19 cellular contexts compared by ENCODE assay signal in the genomic region with DNA sequence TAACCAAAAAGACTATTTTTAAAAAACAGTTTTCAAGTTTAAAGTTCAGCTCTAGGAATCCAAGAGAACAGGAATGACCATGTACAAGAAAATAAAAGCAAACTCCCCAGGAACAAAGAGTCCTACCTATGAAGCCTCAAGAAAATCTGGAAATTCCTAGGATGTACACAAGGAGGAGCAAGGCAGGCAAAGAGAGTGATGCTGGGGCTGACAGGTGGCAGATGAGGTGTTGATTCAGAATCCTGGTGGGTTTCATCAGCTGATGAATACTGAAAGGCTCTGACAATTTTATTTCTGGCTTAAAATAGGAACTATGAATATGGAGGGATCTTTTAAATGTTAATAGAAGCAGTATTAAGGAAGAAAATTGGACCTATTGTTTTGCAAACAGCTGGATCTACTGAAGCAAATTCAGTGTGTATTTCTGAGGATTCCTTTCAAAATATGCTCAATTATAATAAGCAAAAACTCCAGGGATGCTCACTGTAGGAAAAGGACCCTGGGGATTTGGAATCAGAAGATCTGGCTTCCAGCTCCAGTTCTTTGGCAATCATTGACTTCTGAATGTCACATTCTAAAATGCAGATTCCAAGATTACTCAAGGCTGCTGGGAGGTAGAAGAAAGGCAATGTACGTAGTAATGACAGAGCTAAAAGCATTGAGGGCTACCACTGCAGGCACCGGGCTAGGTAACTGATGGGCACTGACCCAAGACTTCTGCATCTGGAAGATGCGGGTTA. TPM values are rescaled to one million over a fixed set of nuclear protein-coding genes. Genes with fewer than 3 reads are reported as not detected.
A peak's percentile ranks its signal among the peaks of the same experiment; 100 is the strongest.
DNase-seq lines count a peak whose midpoint lies in the region; ATAC-seq and TF ChIP-seq lines count a peak whose summit lies in the region.
"Had no signal": no experiment of that assay in that cellular context is flagged by ENCODE, and none has a peak within 500 bp of the region (broad histone marks: within the 10 kb centered on the region; RNA-seq: fewer than 3 reads in every experiment).

No MANE protein-coding gene starts in this region.

- no peaks in the 10 kb centered on the region for H3K36me3 Mint-ChIP-seq in Caco-2 (ENCODE audit: insufficient read depth, unreplicated experiment)
- H3K36me3 Mint-ChIP-seq in nephron (ENCODE audit: low read depth): no peaks in the 10 kb centered on the region
- H3K36me3 Mint-ChIP-seq in natural killer cell treated with Interleukin-12 subunit alpha and Interleukin-12 subunit beta and Interleukin-15 and Interleukin-18, amount 100 ng/mL, for 72 hours: no peaks in the 10 kb centered on the region
- H3K36me3 Mint-ChIP-seq: IgD-negative memory B cell; stimulated activated naive B cell treated with anti-CD40 and anti-IgM and Interleukin-4, amounts not matched to agents 10 μg/mL and 1 μg/mL and 100 μg/mL, for 72 hours had no signal

- no peak overlapping the region for H3K4me3 ChIP-seq in Caco-2 (ENCODE audit: low read depth, low read length)
- no peak overlapping the region for H3K4me3 ChIP-seq in Loucy (ENCODE audit: low read length, poor library complexity, severe bottlenecking)
- no peak overlapping the region for H3K4me3 ChIP-seq in colonic mucosa
- H3K4me3 ChIP-seq: gastrocnemius medialis, GM23248, lung had no signal

- H3K4me1 ChIP-seq in Caco-2 (peaks cover 14% of the 10 kb centered on the region; the same call in 1 of the 2 replicates), Loucy (ENCODE audit: insufficient read depth, low read length, poor library complexity, severe bottlenecking) (no peaks in the 10 kb centered on the region), colonic mucosa (no peaks in the 10 kb centered on the region)
- H3K4me1 ChIP-seq: gastrocnemius medialis had no signal

- CTCF ChIA-PET in Caco-2 (lab: Charles Lee): interaction anchor here (1.1 to 1.8 kb wide), 4 partner anchors 10 to 81 kb away, joined by 3 to 5 read pairs (median 4); no protein-coding TSS in a partner anchor

- peak; percentile 43 to 69 for TF ChIP-seq CTCF in Caco-2 (IDR thresholded peaks at IDR 0.05; ENCODE audit: insufficient read depth in 1 of 2, low read depth in 1 of 2, low read length in 1 of 2, severe bottlenecking in 1 of 2, unreplicated experiment in 1 of 2)
- 0 out of 2 replicates have a peak, but pooled peaks have one; percentile 11 for TF ChIP-seq CTCF in Loucy (conservative IDR thresholded peaks at IDR 0.05; ENCODE audit: low read length)
- peak; percentile 29 for TF ChIP-seq CTCF in colonic mucosa (IDR thresholded peaks at IDR 0.05)
- peak; percentile 18 to 36 (median 28) for TF ChIP-seq CTCF in nephron (IDR thresholded peaks at IDR 0.05; ENCODE audit: unreplicated experiment in 3 of 3)

- no peaks in the 10 kb centered on the region for H3K79me2 ChIP-seq in Loucy (ENCODE audit: insufficient read depth, low read length)

- H3K36me3 ChIP-seq in Caco-2 (ENCODE audit: control insufficient read depth, insufficient read depth, low read length) (no peaks in the 10 kb centered on the region), Loucy (ENCODE audit: insufficient read depth, low read length) (no peaks in the 10 kb centered on the region), colonic mucosa (no peaks in the 10 kb centered on the region)
- H3K36me3 ChIP-seq: gastrocnemius medialis had no signal

- H3K27me3 Mint-ChIP-seq in Caco-2 (ENCODE audit: insufficient read depth, unreplicated experiment) (no peaks in the 10 kb centered on the region), nephron (ENCODE audit: low read depth) (peaks cover 9% of the 10 kb centered on the region)
- peaks cover 9 to 18% of the 10 kb centered on the region in 2 donors for H3K27me3 Mint-ChIP-seq in natural killer cell treated with Interleukin-12 subunit alpha and Interleukin-12 subunit beta and Interleukin-15 and Interleukin-18, amount 100 ng/mL, for 72 hours
- H3K27me3 Mint-ChIP-seq: IgD-negative memory B cell had no signal

- BruUV-seq in Caco-2 (replicated peaks; lab: Mats Ljungman, UMichigan): no TSS peak

- H4K20me1 ChIP-seq in Loucy (ENCODE audit: insufficient read depth, low read length, poor library complexity, severe bottlenecking): no peaks in the 10 kb centered on the region

- no peaks in the 10 kb centered on the region for H3K9me2 ChIP-seq in Loucy (replicated peaks; ENCODE audit: low read depth, low read length)

- H3K27ac Mint-ChIP-seq in Caco-2 (ENCODE audit: unreplicated experiment) (peak overlapping the region; percentile 18), nephron (no peak overlapping the region)
- H3K27ac Mint-ChIP-seq in natural killer cell treated with Interleukin-12 subunit alpha and Interleukin-12 subunit beta and Interleukin-15 and Interleukin-18, amount 100 ng/mL, for 72 hours: no peak overlapping the region
- H3K27ac Mint-ChIP-seq: IgD-negative memory B cell; stimulated activated naive B cell treated with anti-CD40 and anti-IgM and Interleukin-4, amounts not matched to agents 10 μg/mL and 1 μg/mL and 100 μg/mL, for 72 hours had no signal

- intact Hi-C loops in Caco-2 (cut with micrococcal nuclease; ENCODE audit: unreplicated experiment) (loop anchor here (1.0 to 10.0 kb wide), 5 partner anchors 28 to 216 kb away; partner anchors contain the start of gene SH3RF2), colonic mucosa (cut with DNase I) (loop anchor here (5.0 kb wide), 1 partner anchor 144 kb away; no protein-coding TSS in a partner anchor)

- no peaks in the 10 kb centered on the region for H3K9me3 ChIP-seq in Caco-2
- no peaks in the 10 kb centered on the region for H3K9me3 ChIP-seq in Loucy (ENCODE audit: insufficient read depth, low read depth, low read length)
- H3K9me3 ChIP-seq in colonic mucosa: no peaks in the 10 kb centered on the region
- H3K9me3 ChIP-seq: gastrocnemius medialis had no signal

- POLR2A ChIA-PET in Caco-2 (lab: Charles Lee): no interaction called here

- H3K9ac ChIP-seq in Loucy (ENCODE audit: low read depth, low read length, poor library complexity, severe bottlenecking): no peak overlapping the region
- H3K9ac ChIP-seq in colonic mucosa (ENCODE audit: low read depth in 2 of 2, low read length in 2 of 2): no peak overlapping the region
- H3K9ac ChIP-seq: GM23248 had no signal

- H3F3A ChIP-seq in Loucy (ENCODE audit: low read depth): no peaks in the 10 kb centered on the region

- DNase-seq in Caco-2 (peak in 1 of 2 experiments; percentile 52), colonic mucosa (no peak), hepatic stellate cell (ENCODE audit: low spot score) (no peak), NCI-H774 (lab: John Stamatoyannopoulos, UW) (no peak)
- DNase-seq in activated CD8-positive, alpha-beta memory T cell treated with anti-CD3 and anti-CD28 coated beads for 24 hours: no peak
- DNase-seq in natural killer cell treated with Interleukin-12 subunit alpha and Interleukin-12 subunit beta and Interleukin-15 and Interleukin-18, amount 100 ng/mL, for 72 hours (ENCODE audit: low spot score): no peak
- DNase-seq: activated CD4-positive, alpha-beta T cell treated with anti-CD3 and anti-CD28 coated beads, Interleukin-2, amount 50 U/mL, for 48 hours; activated gamma-delta T cell treated with Interleukin-2 at 50 U/mL for 16 hours; gastrocnemius medialis; GM23248; NCI-H2081; occipital lobe; stimulated activated CD4-positive, alpha-beta T cell treated with anti-CD3 and anti-CD28 coated beads, Interleukin-2, amount 100 ng/mL, for 24 hours; stimulated activated naive B cell treated with anti-CD40 and anti-IgM and Interleukin-4, amounts not matched to agents 10 μg/mL and 1 μg/mL and 100 μg/mL, for 72 hours had no signal

- no peak overlapping the region for H3K27ac ChIP-seq in colonic mucosa
- H3K27ac ChIP-seq: gastrocnemius medialis, GM23248 had no signal

- H3K4me1 Mint-ChIP-seq in Caco-2 (ENCODE audit: low read depth, unreplicated experiment): peaks cover 29% of the 10 kb centered on the region
- no peaks in the 10 kb centered on the region for H3K4me1 Mint-ChIP-seq in nephron
- H3K4me1 Mint-ChIP-seq in natural killer cell treated with Interleukin-12 subunit alpha and Interleukin-12 subunit beta and Interleukin-15 and Interleukin-18, amount 100 ng/mL, for 72 hours (ENCODE audit: low read depth in 2 of 2): no peaks in the 10 kb centered on the region
- H3K4me1 Mint-ChIP-seq: stimulated activated naive B cell treated with anti-CD40 and anti-IgM and Interleukin-4, amounts not matched to agents 10 μg/mL and 1 μg/mL and 100 μg/mL, for 72 hours had no signal

- H3K4me2 ChIP-seq in Loucy (ENCODE audit: low read depth, low read length, poor library complexity, severe bottlenecking): no peak overlapping the region

- no peak for ATAC-seq in natural killer cell treated with Interleukin-12 subunit alpha and Interleukin-12 subunit beta and Interleukin-15 and Interleukin-18, amount 100 ng/mL, for 72 hours
- ATAC-seq: gastrocnemius medialis; stimulated activated naive B cell treated with anti-CD40 and anti-IgM and Interleukin-4, amounts not matched to agents 10 μg/mL and 1 μg/mL and 100 μg/mL, for 72 hours had no signal

- no peak overlapping the region for H2AFZ ChIP-seq in Loucy (ENCODE audit: low read length)
- H2AFZ ChIP-seq: GM23248 had no signal

- H3K4me3 Mint-ChIP-seq in Caco-2 (ENCODE audit: unreplicated experiment) (no peak overlapping the region), nephron (no peak overlapping the region)
- H3K4me3 Mint-ChIP-seq in natural killer cell treated with Interleukin-12 subunit alpha and Interleukin-12 subunit beta and Interleukin-15 and Interleukin-18, amount 100 ng/mL, for 72 hours: no peak overlapping the region
- H3K4me3 Mint-ChIP-seq: IgD-negative memory B cell; stimulated activated naive B cell treated with anti-CD40 and anti-IgM and Interleukin-4, amounts not matched to agents 10 μg/mL and 1 μg/mL and 100 μg/mL, for 72 hours had no signal

- H3K9me3 Mint-ChIP-seq in Caco-2 (ENCODE audit: unreplicated experiment): no peaks in the 10 kb centered on the region
- H3K9me3 Mint-ChIP-seq in nephron: no peaks in the 10 kb centered on the region
- H3K9me3 Mint-ChIP-seq in natural killer cell treated with Interleukin-12 subunit alpha and Interleukin-12 subunit beta and Interleukin-15 and Interleukin-18, amount 100 ng/mL, for 72 hours: no peaks in the 10 kb centered on the region
- H3K9me3 Mint-ChIP-seq: stimulated activated naive B cell treated with anti-CD40 and anti-IgM and Interleukin-4, amounts not matched to agents 10 μg/mL and 1 μg/mL and 100 μg/mL, for 72 hours had no signal

- H3K27me3 ChIP-seq in Caco-2 (replicated peaks; ENCODE audit: control insufficient read depth, insufficient read depth, low read length) (no peaks in the 10 kb centered on the region), Loucy (ENCODE audit: insufficient read depth, low read length, poor library complexity, severe bottlenecking) (no peaks in the 10 kb centered on the region), colonic mucosa (no peaks in the 10 kb centered on the region)
- H3K27me3 ChIP-seq: gastrocnemius medialis had no signal

RNA-seq across cellular contexts. Expression of gene SH3RF2, which starts 28.0 kb away (rescaled TPM):
- total RNA-seq in Caco-2 (2022) (49.4 and 55.0 TPM in 2 replicates), colonic mucosa (10 to 100 TPM; 58.2 to 59.3 TPM)
- total RNA-seq in natural killer cell treated with Interleukin-12 subunit alpha and Interleukin-12 subunit beta and Interleukin-15 and Interleukin-18, amount 100 ng/mL, for 72 hours: under 1 TPM; 0.07 to 0.50 TPM
- total RNA-seq: GM23248 had no signal

RNA-seq across cellular contexts. Expression of gene GRXCR2, which starts 35.6 kb away (rescaled TPM):
- total RNA-seq in Caco-2 (2022): 0.16 TPM in 1 of 2 replicates, not detected in the other
- not detected for total RNA-seq in colonic mucosa
- total RNA-seq in natural killer cell treated with Interleukin-12 subunit alpha and Interleukin-12 subunit beta and Interleukin-15 and Interleukin-18, amount 100 ng/mL, for 72 hours: not detected
- total RNA-seq: gastrocnemius medialis; GM23248; lung; occipital lobe; T-helper 1 cell treated with Interleukin-12 subunit alpha and Interleukin-12 subunit beta and Interleukin-4 antibody, amounts not matched to agents 30 ng/mL and 1 ng/mL, for 36 hours had no signal

Comparison
In these comparisons a context has a peak if more than half of its experiments do, and no peak if none do; other contexts are left out.
1. RNA of gene SH3RF2, which starts 28.0 kb away (total RNA-seq): 58.2 to 59.3 TPM in colonic mucosa and 49.4 to 55.0 TPM in Caco-2; 0.07 to 0.50 TPM in natural killer cell treated with Interleukin-12 subunit alpha and Interleukin-12 subunit beta and Interleukin-15 and Interleukin-18, amount 100 ng/mL, for 72 hours; every median in the first group is over 10 times any median in the second.
2. Peak in every context shown above with its lines, with median percentiles within 50 percentile points of each other: CTCF ChIP-seq.